ENCODE assay signal across 1 cellular context in the genomic region with DNA sequence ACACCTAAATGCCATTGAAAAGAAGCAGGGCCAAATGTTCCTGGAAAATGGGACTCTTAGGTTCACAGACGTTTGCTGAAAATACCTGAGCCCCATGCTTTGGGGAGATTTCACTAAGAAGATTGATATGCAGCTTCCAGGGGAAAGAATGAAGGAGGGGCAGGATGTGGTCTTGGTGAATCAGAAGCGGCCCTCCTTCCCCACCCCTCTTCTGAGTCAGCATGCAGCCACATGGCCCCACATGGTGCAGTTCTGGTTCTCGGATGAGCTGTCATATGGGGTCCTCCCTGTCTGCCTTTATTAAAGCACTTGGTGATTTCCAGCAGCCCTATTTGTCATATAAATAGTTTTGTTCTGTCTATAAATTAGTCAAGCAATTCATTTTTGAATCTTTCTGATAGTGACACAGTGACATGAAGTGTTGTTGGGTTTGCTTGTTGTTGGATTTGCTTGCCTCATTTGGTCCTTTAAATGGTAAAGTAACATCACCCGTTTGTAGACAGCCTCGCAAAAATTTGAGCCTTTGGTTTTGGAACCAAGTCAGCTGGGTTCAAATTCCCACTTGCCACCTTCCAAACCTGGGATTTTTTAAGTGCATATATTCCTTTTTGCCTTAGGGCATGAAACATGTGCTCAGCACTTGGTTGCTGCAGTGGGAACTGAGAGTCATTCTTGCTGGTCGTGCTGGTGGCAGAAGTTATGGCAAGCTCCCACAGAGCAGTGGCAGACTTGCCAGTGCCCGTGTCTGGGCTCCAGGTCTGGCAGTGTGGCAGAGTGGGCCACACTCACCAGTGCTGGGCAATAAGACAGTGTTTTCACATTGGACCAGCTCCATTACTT.
TF ChIP-seq lines count a peak whose summit lies in the region.

No MANE protein-coding gene starts in this region.

TF ChIP-seq in K562, 482 proteins besides CTCF, POLR2A, EP300 and RAD21 (continued from another document and continues in another):
- TF ChIP-seq, protein P1, sequence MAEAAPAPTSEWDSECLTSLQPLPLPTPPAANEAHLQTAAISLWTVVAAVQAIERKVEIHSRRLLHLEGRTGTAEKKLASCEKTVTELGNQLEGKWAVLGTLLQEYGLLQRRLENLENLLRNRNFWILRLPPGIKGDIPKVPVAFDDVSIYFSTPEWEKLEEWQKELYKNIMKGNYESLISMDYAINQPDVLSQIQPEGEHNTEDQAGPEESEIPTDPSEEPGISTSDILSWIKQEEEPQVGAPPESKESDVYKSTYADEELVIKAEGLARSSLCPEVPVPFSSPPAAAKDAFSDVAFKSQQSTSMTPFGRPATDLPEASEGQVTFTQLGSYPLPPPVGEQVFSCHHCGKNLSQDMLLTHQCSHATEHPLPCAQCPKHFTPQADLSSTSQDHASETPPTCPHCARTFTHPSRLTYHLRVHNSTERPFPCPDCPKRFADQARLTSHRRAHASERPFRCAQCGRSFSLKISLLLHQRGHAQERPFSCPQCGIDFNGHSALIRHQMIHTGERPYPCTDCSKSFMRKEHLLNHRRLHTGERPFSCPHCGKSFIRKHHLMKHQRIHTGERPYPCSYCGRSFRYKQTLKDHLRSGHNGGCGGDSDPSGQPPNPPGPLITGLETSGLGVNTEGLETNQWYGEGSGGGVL (CRISPR knock-in tag; IDR thresholded peaks at IDR 0.05) = no peak
- TF ChIP-seq RCOR1 (IDR thresholded peaks at IDR 0.05; ENCODE audit: borderline replicate concordance in 1 of 2, low read depth in 2 of 2, low read length in 2 of 2) (peak in 1 of 2 experiments; percentile 61; a peak in 1 of 4 replicates), ZSCAN32 (CRISPR knock-in tag; IDR thresholded peaks at IDR 0.05) (no peak), ZNF668 (CRISPR knock-in tag; IDR thresholded peaks at IDR 0.05) (no peak), BRCA1 (IDR thresholded peaks at IDR 0.05) (no peak), BRCA1 (CRISPR knock-in tag; IDR thresholded peaks at IDR 0.05) (no peak), TCFL5 (CRISPR knock-in tag; conservative IDR thresholded peaks at IDR 0.05) (no peak), TRIM24 (IDR thresholded peaks at IDR 0.05) (peak; percentile 60 to 66), ATF1 (CRISPR knock-in tag; IDR thresholded peaks at IDR 0.05) (no peak), ATF1 (tag; IDR thresholded peaks at IDR 0.05) (0 out of 2 replicates have a peak, but pooled peaks have one; percentile 29), ZFX (CRISPR knock-in tag; IDR thresholded peaks at IDR 0.05) (no peak), CHD1 (IDR thresholded peaks at IDR 0.05; ENCODE audit: low read length) (no peak), ZNF764 (CRISPR knock-in tag; IDR thresholded peaks at IDR 0.05; ENCODE audit: low read depth) (no peak), ZNF134 (CRISPR knock-in tag; conservative IDR thresholded peaks at IDR 0.05) (no peak), GTF2A2 (tag; IDR thresholded peaks at IDR 0.05) (no peak), CBFA2T3 (IDR thresholded peaks at IDR 0.05) (peak; percentile 46; the same call in 1 of the 2 replicates), ZNF766 (CRISPR knock-in tag; conservative IDR thresholded peaks at IDR 0.05) (no peak), TCF7 (IDR thresholded peaks at IDR 0.05; ENCODE audit: borderline replicate concordance) (no peak), RHOXF2B (CRISPR knock-in tag; conservative IDR thresholded peaks at IDR 0.05) (no peak), CXXC5 (CRISPR knock-in tag; IDR thresholded peaks at IDR 0.05) (no peak), NONO (IDR thresholded peaks at IDR 0.05; ENCODE audit: low read depth in 2 of 2, low read length in 1 of 2) (no peak), SNIP1 (IDR thresholded peaks at IDR 0.05; ENCODE audit: low read depth) (no peak), ZNF780A (CRISPR knock-in tag; IDR thresholded peaks at IDR 0.05) (no peak), PHTF2 (CRISPR knock-in tag; IDR thresholded peaks at IDR 0.05) (no peak), ZNF785 (CRISPR knock-in tag; IDR thresholded peaks at IDR 0.05) (no peak), ETV5 (CRISPR knock-in tag; IDR thresholded peaks at IDR 0.05; ENCODE audit: low read depth) (peak; percentile 97), XRCC4 (IDR thresholded peaks at IDR 0.05; ENCODE audit: extremely low read depth, insufficient read depth, insufficient read length) (no peak), PML (IDR thresholded peaks at IDR 0.05; ENCODE audit: low read length) (no peak), STAT5B (CRISPR knock-in tag; IDR thresholded peaks at IDR 0.05) (no peak), ZNF436 (CRISPR knock-in tag; IDR thresholded peaks at IDR 0.05) (no peak), NFE2 (IDR thresholded peaks at IDR 0.05; ENCODE audit: low read depth) (peak; percentile 87), HEY1 (CRISPR knock-in tag; IDR thresholded peaks at IDR 0.05; ENCODE audit: borderline replicate concordance) (no peak), ILK (tag; IDR thresholded peaks at IDR 0.05; ENCODE audit: borderline replicate concordance, low read depth) (no peak), ZNF57 (CRISPR knock-in tag; IDR thresholded peaks at IDR 0.05) (no peak), JUND (IDR thresholded peaks at IDR 0.05; ENCODE audit: borderline replicate concordance, low read depth, low read length) (peak; percentile 93), JUND (tag; IDR thresholded peaks at IDR 0.05; ENCODE audit: borderline replicate concordance, low read depth, low read length) (peak; percentile 89; the same call in 2 of the 3 replicates), PHB (CRISPR knock-in tag; IDR thresholded peaks at IDR 0.05) (no peak), FOXJ3 (CRISPR knock-in tag; IDR thresholded peaks at IDR 0.05) (0 out of 2 replicates have a peak, but pooled peaks have one; percentile 56), NFIC (IDR thresholded peaks at IDR 0.05) (no peak), ZNF124 (CRISPR knock-in tag; IDR thresholded peaks at IDR 0.05) (no peak), FOXM1 (IDR thresholded peaks at IDR 0.05; ENCODE audit: low read depth) (no peak), FOXM1 (CRISPR knock-in tag; IDR thresholded peaks at IDR 0.05; ENCODE audit: low read depth) (0 out of 2 replicates have a peak, but pooled peaks have one; percentile 64), RBM17 (IDR thresholded peaks at IDR 0.05; ENCODE audit: borderline replicate concordance, low read depth, low read length) (no peak), ZNF695 (CRISPR knock-in tag; IDR thresholded peaks at IDR 0.05) (no peak)
- TF ChIP-seq, protein P2, sequence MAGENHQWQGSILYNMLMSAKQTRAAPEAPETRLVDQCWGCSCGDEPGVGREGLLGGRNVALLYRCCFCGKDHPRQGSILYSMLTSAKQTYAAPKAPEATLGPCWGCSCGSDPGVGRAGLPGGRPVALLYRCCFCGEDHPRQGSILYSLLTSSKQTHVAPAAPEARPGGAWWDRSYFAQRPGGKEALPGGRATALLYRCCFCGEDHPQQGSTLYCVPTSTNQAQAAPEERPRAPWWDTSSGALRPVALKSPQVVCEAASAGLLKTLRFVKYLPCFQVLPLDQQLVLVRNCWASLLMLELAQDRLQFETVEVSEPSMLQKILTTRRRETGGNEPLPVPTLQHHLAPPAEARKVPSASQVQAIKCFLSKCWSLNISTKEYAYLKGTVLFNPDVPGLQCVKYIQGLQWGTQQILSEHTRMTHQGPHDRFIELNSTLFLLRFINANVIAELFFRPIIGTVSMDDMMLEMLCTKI (IDR thresholded peaks at IDR 0.05; ENCODE audit: partially characterized antibody) = no peak
- TF ChIP-seq, protein P3, sequence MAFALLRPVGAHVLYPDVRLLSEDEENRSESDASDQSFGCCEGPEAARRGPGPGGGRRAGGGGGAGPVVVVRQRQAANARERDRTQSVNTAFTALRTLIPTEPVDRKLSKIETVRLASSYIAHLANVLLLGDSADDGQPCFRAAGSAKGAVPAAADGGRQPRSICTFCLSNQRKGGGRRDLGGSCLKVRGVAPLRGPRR (CRISPR knock-in tag; IDR thresholded peaks at IDR 0.05) = no peak
- TF ChIP-seq, protein P4, sequence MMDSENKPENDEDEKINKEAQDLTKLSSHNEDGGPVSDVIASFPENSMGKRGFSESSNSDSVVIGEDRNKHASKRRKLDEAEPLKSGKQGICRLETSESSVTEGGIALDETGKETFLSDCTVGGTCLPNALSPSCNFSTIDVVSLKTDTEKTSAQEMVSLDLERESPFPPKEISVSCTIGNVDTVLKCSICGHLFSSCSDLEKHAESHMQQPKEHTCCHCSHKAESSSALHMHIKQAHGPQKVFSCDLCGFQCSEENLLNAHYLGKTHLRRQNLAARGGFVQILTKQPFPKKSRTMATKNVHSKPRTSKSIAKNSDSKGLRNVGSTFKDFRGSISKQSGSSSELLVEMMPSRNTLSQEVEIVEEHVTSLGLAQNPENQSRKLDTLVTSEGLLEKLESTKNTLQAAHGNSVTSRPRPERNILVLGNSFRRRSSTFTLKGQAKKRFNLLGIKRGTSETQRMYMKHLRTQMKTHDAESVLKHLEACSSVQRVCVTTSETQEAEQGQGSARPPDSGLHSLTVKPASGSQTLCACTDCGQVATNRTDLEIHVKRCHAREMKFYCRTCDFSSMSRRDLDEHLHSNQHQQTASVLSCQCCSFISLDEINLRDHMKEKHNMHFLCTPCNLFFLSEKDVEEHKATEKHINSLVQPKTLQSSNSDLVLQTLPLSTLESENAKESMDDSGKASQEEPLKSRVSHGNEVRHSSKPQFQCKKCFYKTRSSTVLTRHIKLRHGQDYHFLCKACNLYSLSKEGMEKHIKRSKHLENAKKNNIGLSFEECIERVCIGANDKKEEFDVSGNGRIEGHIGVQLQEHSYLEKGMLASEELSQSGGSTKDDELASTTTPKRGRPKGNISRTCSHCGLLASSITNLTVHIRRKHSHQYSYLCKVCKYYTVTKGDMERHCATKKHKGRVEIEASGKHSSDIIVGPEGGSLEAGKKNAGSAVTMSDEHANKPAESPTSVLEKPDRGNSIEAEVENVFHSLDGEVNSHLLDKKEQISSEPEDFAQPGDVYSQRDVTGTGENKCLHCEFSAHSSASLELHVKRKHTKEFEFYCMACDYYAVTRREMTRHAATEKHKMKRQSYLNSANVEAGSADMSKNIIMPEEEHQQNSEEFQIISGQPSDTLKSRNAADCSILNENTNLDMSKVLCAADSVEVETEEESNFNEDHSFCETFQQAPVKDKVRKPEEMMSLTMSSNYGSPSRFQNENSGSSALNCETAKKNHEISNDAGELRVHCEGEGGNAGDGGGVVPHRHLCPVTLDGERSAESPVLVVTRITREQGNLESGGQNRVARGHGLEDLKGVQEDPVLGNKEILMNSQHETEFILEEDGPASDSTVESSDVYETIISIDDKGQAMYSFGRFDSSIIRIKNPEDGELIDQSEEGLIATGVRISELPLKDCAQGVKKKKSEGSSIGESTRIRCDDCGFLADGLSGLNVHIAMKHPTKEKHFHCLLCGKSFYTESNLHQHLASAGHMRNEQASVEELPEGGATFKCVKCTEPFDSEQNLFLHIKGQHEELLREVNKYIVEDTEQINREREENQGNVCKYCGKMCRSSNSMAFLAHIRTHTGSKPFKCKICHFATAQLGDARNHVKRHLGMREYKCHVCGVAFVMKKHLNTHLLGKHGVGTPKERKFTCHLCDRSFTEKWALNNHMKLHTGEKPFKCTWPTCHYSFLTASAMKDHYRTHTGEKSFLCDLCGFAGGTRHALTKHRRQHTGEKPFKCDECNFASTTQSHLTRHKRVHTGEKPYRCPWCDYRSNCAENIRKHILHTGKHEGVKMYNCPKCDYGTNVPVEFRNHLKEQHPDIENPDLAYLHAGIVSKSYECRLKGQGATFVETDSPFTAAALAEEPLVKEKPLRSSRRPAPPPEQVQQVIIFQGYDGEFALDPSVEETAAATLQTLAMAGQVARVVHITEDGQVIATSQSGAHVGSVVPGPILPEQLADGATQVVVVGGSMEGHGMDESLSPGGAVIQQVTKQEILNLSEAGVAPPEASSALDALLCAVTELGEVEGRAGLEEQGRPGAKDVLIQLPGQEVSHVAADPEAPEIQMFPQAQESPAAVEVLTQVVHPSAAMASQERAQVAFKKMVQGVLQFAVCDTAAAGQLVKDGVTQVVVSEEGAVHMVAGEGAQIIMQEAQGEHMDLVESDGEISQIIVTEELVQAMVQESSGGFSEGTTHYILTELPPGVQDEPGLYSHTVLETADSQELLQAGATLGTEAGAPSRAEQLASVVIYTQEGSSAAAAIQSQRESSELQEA (IDR thresholded peaks at IDR 0.05; ENCODE audit: low read depth) = no peak
- TF ChIP-seq, protein P5, sequence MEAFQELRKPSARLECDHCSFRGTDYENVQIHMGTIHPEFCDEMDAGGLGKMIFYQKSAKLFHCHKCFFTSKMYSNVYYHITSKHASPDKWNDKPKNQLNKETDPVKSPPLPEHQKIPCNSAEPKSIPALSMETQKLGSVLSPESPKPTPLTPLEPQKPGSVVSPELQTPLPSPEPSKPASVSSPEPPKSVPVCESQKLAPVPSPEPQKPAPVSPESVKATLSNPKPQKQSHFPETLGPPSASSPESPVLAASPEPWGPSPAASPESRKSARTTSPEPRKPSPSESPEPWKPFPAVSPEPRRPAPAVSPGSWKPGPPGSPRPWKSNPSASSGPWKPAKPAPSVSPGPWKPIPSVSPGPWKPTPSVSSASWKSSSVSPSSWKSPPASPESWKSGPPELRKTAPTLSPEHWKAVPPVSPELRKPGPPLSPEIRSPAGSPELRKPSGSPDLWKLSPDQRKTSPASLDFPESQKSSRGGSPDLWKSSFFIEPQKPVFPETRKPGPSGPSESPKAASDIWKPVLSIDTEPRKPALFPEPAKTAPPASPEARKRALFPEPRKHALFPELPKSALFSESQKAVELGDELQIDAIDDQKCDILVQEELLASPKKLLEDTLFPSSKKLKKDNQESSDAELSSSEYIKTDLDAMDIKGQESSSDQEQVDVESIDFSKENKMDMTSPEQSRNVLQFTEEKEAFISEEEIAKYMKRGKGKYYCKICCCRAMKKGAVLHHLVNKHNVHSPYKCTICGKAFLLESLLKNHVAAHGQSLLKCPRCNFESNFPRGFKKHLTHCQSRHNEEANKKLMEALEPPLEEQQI (IDR thresholded peaks at IDR 0.05) = peak; percentile 41; the same call in 1 of the 2 replicates
- TF ChIP-seq, protein P6, sequence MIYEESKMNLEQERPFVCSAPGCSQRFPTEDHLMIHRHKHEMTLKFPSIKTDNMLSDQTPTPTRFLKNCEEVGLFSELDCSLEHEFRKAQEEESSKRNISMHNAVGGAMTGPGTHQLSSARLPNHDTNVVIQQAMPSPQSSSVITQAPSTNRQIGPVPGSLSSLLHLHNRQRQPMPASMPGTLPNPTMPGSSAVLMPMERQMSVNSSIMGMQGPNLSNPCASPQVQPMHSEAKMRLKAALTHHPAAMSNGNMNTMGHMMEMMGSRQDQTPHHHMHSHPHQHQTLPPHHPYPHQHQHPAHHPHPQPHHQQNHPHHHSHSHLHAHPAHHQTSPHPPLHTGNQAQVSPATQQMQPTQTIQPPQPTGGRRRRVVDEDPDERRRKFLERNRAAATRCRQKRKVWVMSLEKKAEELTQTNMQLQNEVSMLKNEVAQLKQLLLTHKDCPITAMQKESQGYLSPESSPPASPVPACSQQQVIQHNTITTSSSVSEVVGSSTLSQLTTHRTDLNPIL (CRISPR knock-in tag; IDR thresholded peaks at IDR 0.05) = no peak
